In the genomic region with DNA sequence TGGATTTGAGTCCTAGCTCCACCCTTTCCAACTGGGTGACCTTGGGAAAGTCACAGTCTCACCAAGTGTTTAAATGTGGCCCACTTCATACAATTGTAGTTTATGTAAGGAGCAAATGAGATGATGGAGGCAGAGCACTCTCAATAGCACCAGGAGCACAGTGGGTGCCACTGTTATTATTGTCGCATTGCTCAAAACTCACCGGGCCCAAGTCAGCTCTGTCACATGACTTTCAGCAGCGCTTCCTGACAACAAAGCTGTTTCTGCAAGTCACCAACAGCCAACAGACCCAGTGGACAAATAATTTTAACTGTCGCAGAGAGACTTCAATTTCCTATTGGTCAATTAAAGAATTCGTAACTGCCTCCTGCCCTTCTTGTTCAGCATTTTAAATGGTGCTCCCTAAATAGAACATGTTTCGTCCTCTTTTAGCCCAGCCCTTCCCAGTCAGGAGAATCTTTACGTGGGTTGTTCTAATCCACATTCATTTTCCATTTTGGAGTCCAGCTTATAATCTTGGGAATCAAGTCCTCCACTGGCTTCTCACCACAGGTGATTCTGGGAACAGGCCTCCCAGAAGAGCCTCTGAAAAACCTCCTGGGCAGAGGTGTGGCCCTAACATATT, we compare ENCODE assay signal across 1 cellular context.
TF ChIP-seq lines count a peak whose summit lies in the region.

No MANE protein-coding gene starts in this region.

TF ChIP-seq in K562, 482 proteins besides CTCF, POLR2A, EP300 and RAD21 (continued from another document and continues in another):
- TF ChIP-seq, protein P1, sequence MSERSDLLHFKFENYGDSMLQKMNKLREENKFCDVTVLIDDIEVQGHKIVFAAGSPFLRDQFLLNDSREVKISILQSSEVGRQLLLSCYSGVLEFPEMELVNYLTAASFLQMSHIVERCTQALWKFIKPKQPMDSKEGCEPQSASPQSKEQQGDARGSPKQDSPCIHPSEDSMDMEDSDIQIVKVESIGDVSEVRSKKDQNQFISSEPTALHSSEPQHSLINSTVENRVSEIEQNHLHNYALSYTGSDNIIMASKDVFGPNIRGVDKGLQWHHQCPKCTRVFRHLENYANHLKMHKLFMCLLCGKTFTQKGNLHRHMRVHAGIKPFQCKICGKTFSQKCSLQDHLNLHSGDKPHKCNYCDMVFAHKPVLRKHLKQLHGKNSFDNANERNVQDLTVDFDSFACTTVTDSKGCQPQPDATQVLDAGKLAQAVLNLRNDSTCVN (CRISPR knock-in tag; IDR thresholded peaks at IDR 0.05), result no peak
- TF ChIP-seq SAFB2 (IDR thresholded peaks at IDR 0.05; ENCODE audit: borderline replicate concordance, low read depth, low read length, severe bottlenecking), result no peak
- TF ChIP-seq, protein P2, sequence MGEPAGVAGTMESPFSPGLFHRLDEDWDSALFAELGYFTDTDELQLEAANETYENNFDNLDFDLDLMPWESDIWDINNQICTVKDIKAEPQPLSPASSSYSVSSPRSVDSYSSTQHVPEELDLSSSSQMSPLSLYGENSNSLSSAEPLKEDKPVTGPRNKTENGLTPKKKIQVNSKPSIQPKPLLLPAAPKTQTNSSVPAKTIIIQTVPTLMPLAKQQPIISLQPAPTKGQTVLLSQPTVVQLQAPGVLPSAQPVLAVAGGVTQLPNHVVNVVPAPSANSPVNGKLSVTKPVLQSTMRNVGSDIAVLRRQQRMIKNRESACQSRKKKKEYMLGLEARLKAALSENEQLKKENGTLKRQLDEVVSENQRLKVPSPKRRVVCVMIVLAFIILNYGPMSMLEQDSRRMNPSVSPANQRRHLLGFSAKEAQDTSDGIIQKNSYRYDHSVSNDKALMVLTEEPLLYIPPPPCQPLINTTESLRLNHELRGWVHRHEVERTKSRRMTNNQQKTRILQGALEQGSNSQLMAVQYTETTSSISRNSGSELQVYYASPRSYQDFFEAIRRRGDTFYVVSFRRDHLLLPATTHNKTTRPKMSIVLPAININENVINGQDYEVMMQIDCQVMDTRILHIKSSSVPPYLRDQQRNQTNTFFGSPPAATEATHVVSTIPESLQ (CRISPR knock-in tag; IDR thresholded peaks at IDR 0.05), result no peak
- peak; percentile 53; the same call in 1 of the 2 replicates for TF ChIP-seq GTF2A2 (tag; IDR thresholded peaks at IDR 0.05)
- TF ChIP-seq BACH1 (tag; IDR thresholded peaks at IDR 0.05), result 0 out of 2 replicates have a peak, but pooled peaks have one; percentile 19
- no peak for TF ChIP-seq ZZZ3 (IDR thresholded peaks at IDR 0.05)
- no peak for TF ChIP-seq CEBPB (tag; IDR thresholded peaks at IDR 0.05)
- no peak for TF ChIP-seq ZNF324 (CRISPR knock-in tag; IDR thresholded peaks at IDR 0.05)
- no peak for TF ChIP-seq ZNF347 (CRISPR knock-in tag; IDR thresholded peaks at IDR 0.05; ENCODE audit: low read depth)
- TF ChIP-seq ZNF197 (CRISPR knock-in tag; IDR thresholded peaks at IDR 0.05; ENCODE audit: low read depth), result 0 out of 2 replicates have a peak, but pooled peaks have one; percentile 48
- no peak for TF ChIP-seq ZNF507 (tag; conservative IDR thresholded peaks at IDR 0.05)
- TF ChIP-seq LEF1 (IDR thresholded peaks at IDR 0.05), result no peak
- TF ChIP-seq, protein P3, sequence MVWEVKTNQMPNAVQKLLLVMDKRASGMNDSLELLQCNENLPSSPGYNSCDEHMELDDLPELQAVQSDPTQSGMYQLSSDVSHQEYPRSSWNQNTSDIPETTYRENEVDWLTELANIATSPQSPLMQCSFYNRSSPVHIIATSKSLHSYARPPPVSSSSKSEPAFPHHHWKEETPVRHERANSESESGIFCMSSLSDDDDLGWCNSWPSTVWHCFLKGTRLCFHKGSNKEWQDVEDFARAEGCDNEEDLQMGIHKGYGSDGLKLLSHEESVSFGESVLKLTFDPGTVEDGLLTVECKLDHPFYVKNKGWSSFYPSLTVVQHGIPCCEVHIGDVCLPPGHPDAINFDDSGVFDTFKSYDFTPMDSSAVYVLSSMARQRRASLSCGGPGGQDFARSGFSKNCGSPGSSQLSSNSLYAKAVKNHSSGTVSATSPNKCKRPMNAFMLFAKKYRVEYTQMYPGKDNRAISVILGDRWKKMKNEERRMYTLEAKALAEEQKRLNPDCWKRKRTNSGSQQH (CRISPR knock-in tag; IDR thresholded peaks at IDR 0.05), result no peak
- TF ChIP-seq ZNF239 (CRISPR knock-in tag; IDR thresholded peaks at IDR 0.05), result no peak; the same call in 1 of the 2 replicates
- TF ChIP-seq CBX3 (IDR thresholded peaks at IDR 0.05; ENCODE audit: borderline replicate concordance in 1 of 2, low read length in 2 of 2), result no peak
- no peak for TF ChIP-seq STAG1 (CRISPR knock-in tag; IDR thresholded peaks at IDR 0.05; ENCODE audit: borderline replicate concordance)
- TF ChIP-seq, protein P4, sequence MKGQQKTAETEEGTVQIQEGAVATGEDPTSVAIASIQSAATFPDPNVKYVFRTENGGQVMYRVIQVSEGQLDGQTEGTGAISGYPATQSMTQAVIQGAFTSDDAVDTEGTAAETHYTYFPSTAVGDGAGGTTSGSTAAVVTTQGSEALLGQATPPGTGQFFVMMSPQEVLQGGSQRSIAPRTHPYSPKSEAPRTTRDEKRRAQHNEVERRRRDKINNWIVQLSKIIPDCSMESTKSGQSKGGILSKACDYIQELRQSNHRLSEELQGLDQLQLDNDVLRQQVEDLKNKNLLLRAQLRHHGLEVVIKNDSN (CRISPR knock-in tag; IDR thresholded peaks at IDR 0.05), result no peak
- TF ChIP-seq, protein P5, sequence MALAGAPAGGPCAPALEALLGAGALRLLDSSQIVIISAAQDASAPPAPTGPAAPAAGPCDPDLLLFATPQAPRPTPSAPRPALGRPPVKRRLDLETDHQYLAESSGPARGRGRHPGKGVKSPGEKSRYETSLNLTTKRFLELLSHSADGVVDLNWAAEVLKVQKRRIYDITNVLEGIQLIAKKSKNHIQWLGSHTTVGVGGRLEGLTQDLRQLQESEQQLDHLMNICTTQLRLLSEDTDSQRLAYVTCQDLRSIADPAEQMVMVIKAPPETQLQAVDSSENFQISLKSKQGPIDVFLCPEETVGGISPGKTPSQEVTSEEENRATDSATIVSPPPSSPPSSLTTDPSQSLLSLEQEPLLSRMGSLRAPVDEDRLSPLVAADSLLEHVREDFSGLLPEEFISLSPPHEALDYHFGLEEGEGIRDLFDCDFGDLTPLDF (CRISPR knock-in tag; IDR thresholded peaks at IDR 0.05), result no peak
- TF ChIP-seq ZFX (CRISPR knock-in tag; IDR thresholded peaks at IDR 0.05), result no peak
- no peak for TF ChIP-seq CC2D1A (IDR thresholded peaks at IDR 0.05)
- no peak for TF ChIP-seq NRF1 (conservative IDR thresholded peaks at IDR 0.05 in 1 of 2, IDR thresholded peaks at IDR 0.05 in 1 of 2)
- peak; percentile 51; the same call in 1 of the 2 replicates for TF ChIP-seq ETV1 (tag; conservative IDR thresholded peaks at IDR 0.05; ENCODE audit: low read depth)
- TF ChIP-seq XRCC3 (IDR thresholded peaks at IDR 0.05), result no peak
- TF ChIP-seq, protein P6, sequence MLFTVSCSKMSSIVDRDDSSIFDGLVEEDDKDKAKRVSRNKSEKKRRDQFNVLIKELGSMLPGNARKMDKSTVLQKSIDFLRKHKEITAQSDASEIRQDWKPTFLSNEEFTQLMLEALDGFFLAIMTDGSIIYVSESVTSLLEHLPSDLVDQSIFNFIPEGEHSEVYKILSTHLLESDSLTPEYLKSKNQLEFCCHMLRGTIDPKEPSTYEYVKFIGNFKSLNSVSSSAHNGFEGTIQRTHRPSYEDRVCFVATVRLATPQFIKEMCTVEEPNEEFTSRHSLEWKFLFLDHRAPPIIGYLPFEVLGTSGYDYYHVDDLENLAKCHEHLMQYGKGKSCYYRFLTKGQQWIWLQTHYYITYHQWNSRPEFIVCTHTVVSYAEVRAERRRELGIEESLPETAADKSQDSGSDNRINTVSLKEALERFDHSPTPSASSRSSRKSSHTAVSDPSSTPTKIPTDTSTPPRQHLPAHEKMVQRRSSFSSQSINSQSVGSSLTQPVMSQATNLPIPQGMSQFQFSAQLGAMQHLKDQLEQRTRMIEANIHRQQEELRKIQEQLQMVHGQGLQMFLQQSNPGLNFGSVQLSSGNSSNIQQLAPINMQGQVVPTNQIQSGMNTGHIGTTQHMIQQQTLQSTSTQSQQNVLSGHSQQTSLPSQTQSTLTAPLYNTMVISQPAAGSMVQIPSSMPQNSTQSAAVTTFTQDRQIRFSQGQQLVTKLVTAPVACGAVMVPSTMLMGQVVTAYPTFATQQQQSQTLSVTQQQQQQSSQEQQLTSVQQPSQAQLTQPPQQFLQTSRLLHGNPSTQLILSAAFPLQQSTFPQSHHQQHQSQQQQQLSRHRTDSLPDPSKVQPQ (CRISPR knock-in tag; IDR thresholded peaks at IDR 0.05; ENCODE audit: borderline replicate concordance), result peak; percentile 69; the same call in 1 of the 2 replicates
- no peak for TF ChIP-seq TCF7L2 (IDR thresholded peaks at IDR 0.05; ENCODE audit: low read depth, low read length)
- no peak for TF ChIP-seq CBFB (CRISPR knock-in tag; IDR thresholded peaks at IDR 0.05)
- TF ChIP-seq BRD4 (IDR thresholded peaks at IDR 0.05), result no peak
- TF ChIP-seq, protein P7, sequence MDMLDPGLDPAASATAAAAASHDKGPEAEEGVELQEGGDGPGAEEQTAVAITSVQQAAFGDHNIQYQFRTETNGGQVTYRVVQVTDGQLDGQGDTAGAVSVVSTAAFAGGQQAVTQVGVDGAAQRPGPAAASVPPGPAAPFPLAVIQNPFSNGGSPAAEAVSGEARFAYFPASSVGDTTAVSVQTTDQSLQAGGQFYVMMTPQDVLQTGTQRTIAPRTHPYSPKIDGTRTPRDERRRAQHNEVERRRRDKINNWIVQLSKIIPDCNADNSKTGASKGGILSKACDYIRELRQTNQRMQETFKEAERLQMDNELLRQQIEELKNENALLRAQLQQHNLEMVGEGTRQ (CRISPR knock-in tag; IDR thresholded peaks at IDR 0.05), result peak; percentile 59
- TF ChIP-seq, protein P8, sequence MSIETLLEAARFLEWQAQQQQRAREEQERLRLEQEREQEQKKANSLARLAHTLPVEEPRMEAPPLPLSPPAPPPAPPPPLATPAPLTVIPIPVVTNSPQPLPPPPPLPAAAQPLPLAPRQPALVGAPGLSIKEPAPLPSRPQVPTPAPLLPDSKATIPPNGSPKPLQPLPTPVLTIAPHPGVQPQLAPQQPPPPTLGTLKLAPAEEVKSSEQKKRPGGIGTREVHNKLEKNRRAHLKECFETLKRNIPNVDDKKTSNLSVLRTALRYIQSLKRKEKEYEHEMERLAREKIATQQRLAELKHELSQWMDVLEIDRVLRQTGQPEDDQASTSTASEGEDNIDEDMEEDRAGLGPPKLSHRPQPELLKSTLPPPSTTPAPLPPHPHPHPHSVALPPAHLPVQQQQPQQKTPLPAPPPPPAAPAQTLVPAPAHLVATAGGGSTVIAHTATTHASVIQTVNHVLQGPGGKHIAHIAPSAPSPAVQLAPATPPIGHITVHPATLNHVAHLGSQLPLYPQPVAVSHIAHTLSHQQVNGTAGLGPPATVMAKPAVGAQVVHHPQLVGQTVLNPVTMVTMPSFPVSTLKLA (conservative IDR thresholded peaks at IDR 0.05), result no peak
- TF ChIP-seq, protein P9, sequence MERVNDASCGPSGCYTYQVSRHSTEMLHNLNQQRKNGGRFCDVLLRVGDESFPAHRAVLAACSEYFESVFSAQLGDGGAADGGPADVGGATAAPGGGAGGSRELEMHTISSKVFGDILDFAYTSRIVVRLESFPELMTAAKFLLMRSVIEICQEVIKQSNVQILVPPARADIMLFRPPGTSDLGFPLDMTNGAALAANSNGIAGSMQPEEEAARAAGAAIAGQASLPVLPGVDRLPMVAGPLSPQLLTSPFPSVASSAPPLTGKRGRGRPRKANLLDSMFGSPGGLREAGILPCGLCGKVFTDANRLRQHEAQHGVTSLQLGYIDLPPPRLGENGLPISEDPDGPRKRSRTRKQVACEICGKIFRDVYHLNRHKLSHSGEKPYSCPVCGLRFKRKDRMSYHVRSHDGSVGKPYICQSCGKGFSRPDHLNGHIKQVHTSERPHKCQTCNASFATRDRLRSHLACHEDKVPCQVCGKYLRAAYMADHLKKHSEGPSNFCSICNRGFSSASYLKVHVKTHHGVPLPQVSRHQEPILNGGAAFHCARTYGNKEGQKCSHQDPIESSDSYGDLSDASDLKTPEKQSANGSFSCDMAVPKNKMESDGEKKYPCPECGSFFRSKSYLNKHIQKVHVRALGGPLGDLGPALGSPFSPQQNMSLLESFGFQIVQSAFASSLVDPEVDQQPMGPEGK (CRISPR knock-in tag; IDR thresholded peaks at IDR 0.05; ENCODE audit: borderline replicate concordance), result 0 out of 2 replicates have a peak, but pooled peaks have one; percentile 41
- TF ChIP-seq, protein P10, sequence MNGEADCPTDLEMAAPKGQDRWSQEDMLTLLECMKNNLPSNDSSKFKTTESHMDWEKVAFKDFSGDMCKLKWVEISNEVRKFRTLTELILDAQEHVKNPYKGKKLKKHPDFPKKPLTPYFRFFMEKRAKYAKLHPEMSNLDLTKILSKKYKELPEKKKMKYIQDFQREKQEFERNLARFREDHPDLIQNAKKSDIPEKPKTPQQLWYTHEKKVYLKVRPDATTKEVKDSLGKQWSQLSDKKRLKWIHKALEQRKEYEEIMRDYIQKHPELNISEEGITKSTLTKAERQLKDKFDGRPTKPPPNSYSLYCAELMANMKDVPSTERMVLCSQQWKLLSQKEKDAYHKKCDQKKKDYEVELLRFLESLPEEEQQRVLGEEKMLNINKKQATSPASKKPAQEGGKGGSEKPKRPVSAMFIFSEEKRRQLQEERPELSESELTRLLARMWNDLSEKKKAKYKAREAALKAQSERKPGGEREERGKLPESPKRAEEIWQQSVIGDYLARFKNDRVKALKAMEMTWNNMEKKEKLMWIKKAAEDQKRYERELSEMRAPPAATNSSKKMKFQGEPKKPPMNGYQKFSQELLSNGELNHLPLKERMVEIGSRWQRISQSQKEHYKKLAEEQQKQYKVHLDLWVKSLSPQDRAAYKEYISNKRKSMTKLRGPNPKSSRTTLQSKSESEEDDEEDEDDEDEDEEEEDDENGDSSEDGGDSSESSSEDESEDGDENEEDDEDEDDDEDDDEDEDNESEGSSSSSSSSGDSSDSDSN (IDR thresholded peaks at IDR 0.05; ENCODE audit: borderline replicate concordance in 1 of 2, low read depth in 2 of 2, low read length in 2 of 2), result no peak
- TF ChIP-seq, protein P11, sequence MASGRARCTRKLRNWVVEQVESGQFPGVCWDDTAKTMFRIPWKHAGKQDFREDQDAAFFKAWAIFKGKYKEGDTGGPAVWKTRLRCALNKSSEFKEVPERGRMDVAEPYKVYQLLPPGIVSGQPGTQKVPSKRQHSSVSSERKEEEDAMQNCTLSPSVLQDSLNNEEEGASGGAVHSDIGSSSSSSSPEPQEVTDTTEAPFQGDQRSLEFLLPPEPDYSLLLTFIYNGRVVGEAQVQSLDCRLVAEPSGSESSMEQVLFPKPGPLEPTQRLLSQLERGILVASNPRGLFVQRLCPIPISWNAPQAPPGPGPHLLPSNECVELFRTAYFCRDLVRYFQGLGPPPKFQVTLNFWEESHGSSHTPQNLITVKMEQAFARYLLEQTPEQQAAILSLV (tag; IDR thresholded peaks at IDR 0.05), result no peak
- TF ChIP-seq COPS2 (conservative IDR thresholded peaks at IDR 0.05), result no peak
